In genomic region chr17:17661834-17662233, GRCh38 we compare ENCODE assay signal across 1 cellular context.
TF ChIP-seq lines count a peak whose summit lies in the region.

No MANE protein-coding gene starts in this region.

TF ChIP-seq in K562, 482 proteins besides CTCF, POLR2A, EP300 and RAD21 (continued from another document):
- TF ChIP-seq ZNF318 (IDR thresholded peaks at IDR 0.05; ENCODE audit: borderline replicate concordance in 1 of 2, low read depth in 1 of 2) (no peak), ZZZ3 (IDR thresholded peaks at IDR 0.05) (no peak), SFPQ (IDR thresholded peaks at IDR 0.05; ENCODE audit: low read depth, low read length) (no peak), CTCFL (IDR thresholded peaks at IDR 0.05; ENCODE audit: borderline replicate concordance, insufficient read depth, low read depth, low read length, poor library complexity, severe bottlenecking) (peak; percentile 30)
TF ChIP-seq in K562: peak in this region for 1.
